9 cellular contexts compared by ENCODE assay signal in the genomic region with DNA sequence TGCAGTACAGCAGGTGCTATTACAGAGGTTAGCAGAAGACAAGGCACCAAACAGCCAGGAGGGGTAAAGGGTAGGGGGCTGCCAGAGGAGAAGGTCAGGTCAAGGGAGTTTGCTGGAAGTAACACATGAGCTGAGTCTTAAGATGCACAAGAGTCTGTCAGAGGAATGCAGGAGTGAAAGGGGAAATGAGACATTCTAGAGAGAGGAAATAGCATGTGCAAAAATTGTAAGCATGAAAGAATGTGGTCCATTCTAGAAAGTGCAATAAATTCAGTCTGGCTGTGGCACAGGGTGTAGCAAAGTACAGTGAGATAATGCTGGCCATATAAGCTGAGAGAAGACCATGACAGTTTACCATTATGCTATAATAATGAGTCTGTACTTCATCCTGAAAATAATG. TPM values are rescaled to one million over a fixed set of nuclear protein-coding genes. Genes with fewer than 3 reads are reported as not detected.
DNase-seq lines count a peak whose midpoint lies in the region; ATAC-seq, FAIRE-seq and TF ChIP-seq lines count a peak whose summit lies in the region.
"Had no signal": no experiment of that assay in that cellular context is flagged by ENCODE, and none has a peak within 500 bp of the region (broad histone marks: within the 10 kb centered on the region; RNA-seq: fewer than 3 reads in every experiment).

No MANE protein-coding gene starts in this region.

- no peak for DNase-seq in CD4-positive, alpha-beta T cell
- peak; percentile 60 for DNase-seq in HFFc6
- peak; percentile 26 for DNase-seq in RKO (ENCODE audit: low spot score)
- DNase-seq in mesothelial cell of epicardium (ENCODE audit: low spot score in 2 of 2, unreplicated experiment in 2 of 2) = no peak
- no peak for DNase-seq in HepG2 (ENCODE audit: low spot score)
- DNase-seq in esophagus muscularis mucosa (ENCODE audit: extremely low spot score) = no peak
- DNase-seq in NCI-H510A (lab: John Stamatoyannopoulos, UW) = no peak
- no peak for DNase-seq in Ammon's horn (ENCODE audit: low spot score)

- no peak overlapping the region for H3K9ac ChIP-seq in HepG2 (ENCODE audit: insufficient read depth, low read depth, low read length)

- H3K27ac ChIP-seq in CD4-positive, alpha-beta T cell (ENCODE audit: low read depth, low read length) = no peak overlapping the region
- no peak overlapping the region for H3K27ac ChIP-seq in HepG2 (ENCODE audit: extremely low read length, insufficient read depth, low read length)
- no peak overlapping the region for H3K27ac ChIP-seq in esophagus muscularis mucosa (replicated peaks in 1 of 4)
- H3K27ac ChIP-seq: skin epidermis had no signal

- no peaks in the 10 kb centered on the region for H3K9me3 Mint-ChIP-seq in CD4-positive, alpha-beta T cell
- H3K9me3 Mint-ChIP-seq in HFFc6 (no peaks in the 10 kb centered on the region), mesothelial cell of epicardium (no peaks in the 10 kb centered on the region)

- peak overlapping the region; percentile 3 for H3K27ac Mint-ChIP-seq in CD4-positive, alpha-beta T cell
- H3K27ac Mint-ChIP-seq in HFFc6 (peak overlapping the region; percentile 62), mesothelial cell of epicardium (peak overlapping the region; percentile 7)

- TF ChIP-seq CTCF in CD4-positive, alpha-beta T cell (IDR thresholded peaks at IDR 0.05) = no peak
- TF ChIP-seq CTCF in HFFc6 (IDR thresholded peaks at IDR 0.05) (no peak), mesothelial cell of epicardium (IDR thresholded peaks at IDR 0.05; ENCODE audit: unreplicated experiment) (no peak), HepG2 (CRISPR knock-in tag; IDR thresholded peaks at IDR 0.05) (no peak), esophagus muscularis mucosa (IDR thresholded peaks at IDR 0.05) (no peak)

- CTCF ChIA-PET in CD4-positive, alpha-beta T cell (lab: Charles Lee) = no interaction called here
- CTCF ChIA-PET in HepG2 (lab: Yijun Ruan, JAX; ENCODE audit: low intra/inter-chr PET ratio, low total read pairs) = no interaction called here

- H3K27me3 ChIP-seq in CD4-positive, alpha-beta T cell (ENCODE audit: control insufficient read depth, insufficient read depth, low read length) = no peaks in the 10 kb centered on the region
- H3K27me3 ChIP-seq in HepG2 (ENCODE audit: control insufficient read depth in 1 of 2, insufficient read depth in 2 of 2, low read length in 2 of 2) (no peaks in the 10 kb centered on the region), esophagus muscularis mucosa (no peaks in the 10 kb centered on the region)

- H3K4me1 Mint-ChIP-seq in CD4-positive, alpha-beta T cell (ENCODE audit: low read depth) = peaks cover 17% of the 10 kb centered on the region
- H3K4me1 Mint-ChIP-seq in HFFc6 (ENCODE audit: low read depth) (peaks cover 22% of the 10 kb centered on the region), mesothelial cell of epicardium (no peaks in the 10 kb centered on the region)

- H3K4me1 ChIP-seq in HepG2 (ENCODE audit: insufficient read depth, low read length) (no peaks in the 10 kb centered on the region; the same call in 1 of the 2 replicates), esophagus muscularis mucosa (no peaks in the 10 kb centered on the region)

- no peak for FAIRE-seq in HepG2 (lab: Jason Lieb, UNC)

- no peaks in the 10 kb centered on the region for H4K20me1 ChIP-seq in HepG2 (ENCODE audit: insufficient read depth, low read length)

- H3K9me3 ChIP-seq in CD4-positive, alpha-beta T cell (ENCODE audit: control insufficient read depth, low read length) = no peaks in the 10 kb centered on the region
- no peaks in the 10 kb centered on the region for H3K9me3 ChIP-seq in HepG2 (ENCODE audit: low read length)
- H3K9me3 ChIP-seq in esophagus muscularis mucosa = no peaks in the 10 kb centered on the region

- H2AFZ ChIP-seq in HepG2 (ENCODE audit: low read length) = no peak overlapping the region

- no peak for TF ChIP-seq POLR2A in HepG2 (IDR thresholded peaks at IDR 0.05; ENCODE audit: insufficient read depth in 1 of 2, low read depth in 2 of 2, low read length in 2 of 2)
- TF ChIP-seq POLR2A in esophagus muscularis mucosa (IDR thresholded peaks at IDR 0.05; ENCODE audit: low read depth) = no peak

- H3K4me3 Mint-ChIP-seq in CD4-positive, alpha-beta T cell = no peak overlapping the region
- peak overlapping the region; percentile 8 for H3K4me3 Mint-ChIP-seq in HFFc6
- no peak overlapping the region for H3K4me3 Mint-ChIP-seq in mesothelial cell of epicardium

- in situ Hi-C loops in HepG2 (cut with HindIII; ENCODE audit: extremely low pct_ligation_motif_present, low pct_unique_long_range_greater_than_20kb) = no loop called here

- TF ChIP-seq RAD21 in HepG2 (CRISPR knock-in tag; IDR thresholded peaks at IDR 0.05) = no peak

- no peaks in the 10 kb centered on the region for H3K27me3 Mint-ChIP-seq in CD4-positive, alpha-beta T cell
- H3K27me3 Mint-ChIP-seq in HFFc6 (ENCODE audit: insufficient read depth) (no peaks in the 10 kb centered on the region; the same call in 1 of the 2 replicates), mesothelial cell of epicardium (ENCODE audit: low read depth) (no peaks in the 10 kb centered on the region)

- no TSS peak for BruUV-seq in HepG2 (replicated peaks; lab: Mats Ljungman, UMichigan)

- no peak for ATAC-seq in CD4-positive, alpha-beta T cell (ENCODE audit: poor library complexity)
- ATAC-seq in HepG2 = no peak

- H3K36me3 ChIP-seq in HepG2 (replicated peaks in 1 of 2; ENCODE audit: control insufficient read depth in 1 of 2, insufficient read depth in 2 of 2, low read length in 2 of 2) (peaks cover 5 to 36% of the 10 kb centered on the region in 2 experiments), esophagus muscularis mucosa (peaks cover 4 to 90% (median 77%) of the 10 kb centered on the region in 4 donors)

- intact Hi-C loops in CD4-positive, alpha-beta T cell (cut with DNase I, micrococcal nuclease) = loop anchor here in 1 of 2 experiments (5.0 kb wide), 1 partner anchor 43 kb away; no protein-coding TSS in a partner anchor
- intact Hi-C loops in HepG2 (cut with micrococcal nuclease; ENCODE audit: unreplicated experiment) (no loop called here), esophagus muscularis mucosa (cut with DNase I) (no loop called here)

- POLR2A ChIA-PET in CD4-positive, alpha-beta T cell (lab: Charles Lee) = no interaction called here
- POLR2A ChIA-PET in HepG2 (lab: Yijun Ruan, JAX) = no interaction called here

- TF ChIP-seq EP300 in HepG2 (IDR thresholded peaks at IDR 0.05; ENCODE audit: low read depth in 2 of 2, low read length in 2 of 2) (no peak), HepG2 (CRISPR knock-in tag; IDR thresholded peaks at IDR 0.05; ENCODE audit: borderline replicate concordance) (no peak), esophagus muscularis mucosa (IDR thresholded peaks at IDR 0.05) (no peak)

- H3K4me2 ChIP-seq in HepG2 (ENCODE audit: low read depth, low read length) = no peak overlapping the region

- peaks cover 71% of the 10 kb centered on the region for H3K36me3 Mint-ChIP-seq in CD4-positive, alpha-beta T cell (ENCODE audit: low read depth)
- H3K36me3 Mint-ChIP-seq in HFFc6 (ENCODE audit: low read depth) (peaks cover 26% of the 10 kb centered on the region; the same call in 1 of the 2 replicates), mesothelial cell of epicardium (peaks cover 20% of the 10 kb centered on the region)

- no peak overlapping the region for H3K4me3 ChIP-seq in HepG2 (replicated peaks in 1 of 3; ENCODE audit: insufficient read depth in 1 of 3, low read depth in 2 of 3, low read length in 3 of 3)
- no peak overlapping the region for H3K4me3 ChIP-seq in esophagus muscularis mucosa
- H3K4me3 ChIP-seq: skin epidermis had no signal

- H3K79me2 ChIP-seq in HepG2 (ENCODE audit: insufficient read depth, low read length) = no peaks in the 10 kb centered on the region

TF ChIP-seq in HepG2, 621 proteins besides CTCF, POLR2A, EP300 and RAD21:
- no peak for TF ChIP-seq WIZ (CRISPR knock-in tag; IDR thresholded peaks at IDR 0.05)

RNA-seq across cellular contexts. Expression of a gene that starts 6.6 kb away (rescaled TPM):
- 10 to 100 TPM; 12.9 to 22.2 TPM for total RNA-seq in CD4-positive, alpha-beta T cell
- 10 to 100 TPM; 17.4 to 23.2 (median 20.2) TPM for total RNA-seq in HFFc6 (2021; fragmentation: NEBNext Ultra II Directional; extraction: Animal tissue kit (Norgen Biotek cat#: 25700))
- 19.8 to 23.6 TPM (median 23.4 TPM) in 3 replicates for total RNA-seq in mesothelial cell of epicardium
- total RNA-seq in HepG2 (2016; rRNA removed; fragmentation: Illumina TruSeq; extraction: Trizol) = 15.9 and 21.5 TPM in 2 replicates
- total RNA-seq in HepG2 (2016; cell fraction: cytosol; rRNA removed; fragmentation: Illumina TruSeq; extraction: Trizol; ENCODE audit: low read depth) = 4.8 and 5.5 TPM in 2 replicates
- total RNA-seq in HepG2 (2016; cell fraction: insoluble cytoplasmic fraction; rRNA removed; fragmentation: Illumina TruSeq; extraction: Trizol) = 16.2 and 20.8 TPM in 2 replicates
- 9.3 and 10.8 TPM in 2 replicates for total RNA-seq in HepG2 (2016; cell fraction: membrane; rRNA removed; fragmentation: Illumina TruSeq; extraction: Trizol)
- 14.3 and 19.2 TPM in 2 replicates for total RNA-seq in HepG2 (2016; cell fraction: nucleus; rRNA removed; fragmentation: Illumina TruSeq; extraction: Trizol)
- polyA plus RNA-seq in HepG2 (2011; rRNA removed) = 12.3 and 12.7 TPM in 2 replicates
- 8.2 and 8.4 TPM in 2 replicates for polyA plus RNA-seq in HepG2 (2011; cell fraction: cytosol; rRNA removed)
- polyA plus RNA-seq in HepG2 (2011; cell fraction: nucleus; rRNA removed) = 46.1 and 49.0 TPM in 2 replicates
- polyA plus RNA-seq in HepG2 (2012) = 7.6 and 9.7 TPM in 2 replicates
- 1.4 and 2.1 TPM in 2 replicates for polyA plus RNA-seq in HepG2 (2016; cell fraction: cytosol; fragmentation: Illumina TruSeq; extraction: Trizol; ENCODE audit: low read depth)
- polyA plus RNA-seq in HepG2 (2016; cell fraction: insoluble cytoplasmic fraction; fragmentation: Illumina TruSeq; extraction: Trizol; ENCODE audit: low read depth) = 17.9 and 18.5 TPM in 2 replicates
- polyA plus RNA-seq in HepG2 (2016; cell fraction: membrane; fragmentation: Illumina TruSeq; extraction: Trizol; ENCODE audit: low read depth) = 4.2 and 4.8 TPM in 2 replicates
- 24.4 and 27.4 TPM in 2 replicates for polyA plus RNA-seq in HepG2 (2016; cell fraction: nucleus; fragmentation: Illumina TruSeq; extraction: Trizol; ENCODE audit: insufficient read depth, low read depth)
- polyA minus RNA-seq in HepG2 (2011; rRNA and poly(A)+ RNA removed; ENCODE audit: low replicate concordance) = 10.4 and 15.7 TPM in 2 replicates
- 5.7 and 8.4 TPM in 2 replicates for polyA minus RNA-seq in HepG2 (2011; cell fraction: cytosol; rRNA and poly(A)+ RNA removed)
- polyA minus RNA-seq in HepG2 (2011; cell fraction: nucleus; rRNA and poly(A)+ RNA removed) = 12.0 and 16.7 TPM in 2 replicates
- 10 to 100 TPM; 22.5 to 26.5 (median 24.7) TPM for total RNA-seq in esophagus muscularis mucosa

Comparison
In these comparisons a context has a peak if more than half of its experiments do, and no peak if none do; other contexts are left out.
1. DNase-seq: peak in HFFc6 (single experiment) and RKO (single experiment); none in CD4-positive, alpha-beta T cell (0 of 10), mesothelial cell of epicardium (0 of 2), HepG2 (single experiment), esophagus muscularis mucosa (single experiment), NCI-H510A (single experiment) and Ammon's horn (single experiment).
2. H3K27ac Mint-ChIP-seq: peak in every context shown above with its lines; median percentile 62 in HFFc6; 7 in mesothelial cell of epicardium; 3 in CD4-positive, alpha-beta T cell.